ENCODE assay signal across 8 cellular contexts in the genomic region with DNA sequence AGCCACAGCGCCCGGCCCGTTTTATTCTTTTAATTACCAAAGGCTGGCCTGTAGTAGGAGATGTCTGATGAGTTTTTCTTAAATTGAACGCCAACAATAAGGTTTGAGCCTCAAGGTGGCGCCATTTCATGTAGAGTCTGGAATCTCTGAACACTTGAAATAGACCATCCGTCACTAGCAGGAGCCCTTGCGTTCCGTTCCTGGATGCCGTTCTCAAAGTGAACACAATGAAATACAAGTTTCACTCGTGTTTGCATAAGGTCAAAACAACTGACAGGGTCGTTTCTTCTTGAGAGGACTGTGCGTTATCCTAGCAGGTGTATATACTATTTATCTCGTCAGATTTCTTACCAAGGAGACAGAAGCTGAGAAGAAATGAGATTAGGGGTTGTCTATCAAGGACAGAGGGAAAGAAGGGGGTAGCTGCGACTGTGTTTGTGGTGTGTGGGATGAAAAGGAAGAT. TPM values are rescaled to one million over a fixed set of nuclear protein-coding genes. Genes with fewer than 3 reads are reported as not detected.
DNase-seq lines count a peak whose midpoint lies in the region; ATAC-seq lines count a peak whose summit lies in the region.

No MANE protein-coding gene starts in this region.

- no peaks in the 10 kb centered on the region for H3K9me3 ChIP-seq in BLaER1 treated with 17β-estradiol and CSF1 and Interleukin-3, amounts not matched to agents 10 nM and 100 nM (replicated peaks in 1 of 11)

- H3K9ac ChIP-seq in BLaER1 treated with 17β-estradiol and CSF1 and Interleukin-3, amounts not matched to agents 10 nM and 100 nM: no peak overlapping the region

- peak overlapping the region in 9 of 11 experiments; percentile 15 to 81 (median 67); a peak in 12 of 22 replicates for H3K4me2 ChIP-seq in BLaER1 treated with 17β-estradiol and CSF1 and Interleukin-3, amounts not matched to agents 10 nM and 100 nM

- DNase-seq in HPDE6-E6E7 (ENCODE audit: extremely low spot score) (peak; percentile 41), NCI-H774 (lab: John Stamatoyannopoulos, UW) (peak; percentile 79), lung microvascular endothelial cell (ENCODE audit: low read depth in 2 of 2) (peak; percentile 82 to 84)
- DNase-seq in activated CD4-positive, alpha-beta memory T cell treated with anti-CD3 and anti-CD28 coated beads, Interleukin-2, amount 10 ng/mL, durations not matched to agents 7 days and 5 days: peak; percentile 77
- peak; percentile 60 for DNase-seq in effector CD4-positive, alpha-beta T cell
- DNase-seq in stimulated activated CD8-positive, alpha-beta memory T cell treated with anti-CD3 and anti-CD28 coated beads, Interleukin-15, amount 100 ng/mL, for 24 hours (ENCODE audit: low read depth): peak; percentile 48

- no peaks in the 10 kb centered on the region for H3K36me3 Mint-ChIP-seq in activated CD4-positive, alpha-beta memory T cell treated with anti-CD3 and anti-CD28 coated beads, Interleukin-2, amount 10 ng/mL, durations not matched to agents 7 days and 5 days (ENCODE audit: low read depth)

- peaks cover 3% of the 10 kb centered on the region for H3K4me1 Mint-ChIP-seq in activated CD4-positive, alpha-beta memory T cell treated with anti-CD3 and anti-CD28 coated beads, Interleukin-2, amount 10 ng/mL, durations not matched to agents 7 days and 5 days

- no peak overlapping the region for H3K4me3 Mint-ChIP-seq in activated CD4-positive, alpha-beta memory T cell treated with anti-CD3 and anti-CD28 coated beads, Interleukin-2, amount 10 ng/mL, durations not matched to agents 7 days and 5 days

- H3K9me3 Mint-ChIP-seq in activated CD4-positive, alpha-beta memory T cell treated with anti-CD3 and anti-CD28 coated beads, Interleukin-2, amount 10 ng/mL, durations not matched to agents 7 days and 5 days: no peaks in the 10 kb centered on the region

- no peak overlapping the region for H3K27ac Mint-ChIP-seq in activated CD4-positive, alpha-beta memory T cell treated with anti-CD3 and anti-CD28 coated beads, Interleukin-2, amount 10 ng/mL, durations not matched to agents 7 days and 5 days

- H3K36me3 ChIP-seq in BLaER1 treated with 17β-estradiol and CSF1 and Interleukin-3, amounts not matched to agents 10 nM and 100 nM: no peaks in the 10 kb centered on the region

- H3K4me1 ChIP-seq in BLaER1 treated with 17β-estradiol and CSF1 and Interleukin-3, amounts not matched to agents 10 nM and 100 nM: peaks cover 7 to 30% (median 24%) of the 10 kb centered on the region in 10 experiments; a peak in 19 of 20 replicates

- no peak for ATAC-seq in GM19328 (IDR thresholded peaks at IDR 0.05; ENCODE audit: unreplicated experiment)

- H3K4me3 ChIP-seq in BLaER1 treated with 17β-estradiol and CSF1 and Interleukin-3, amounts not matched to agents 10 nM and 100 nM: no peak overlapping the region

- 0 out of 22 replicates have a peak, but pooled peaks cover 0 to 2% (median 0%) of the 10 kb centered on the region in 11 experiments for H4K20me1 ChIP-seq in BLaER1 treated with 17β-estradiol and CSF1 and Interleukin-3, amounts not matched to agents 10 nM and 100 nM

- H3K27me3 ChIP-seq in BLaER1 treated with 17β-estradiol and CSF1 and Interleukin-3, amounts not matched to agents 10 nM and 100 nM: no peaks in the 10 kb centered on the region; a peak in 1 of 22 replicates

- POLR2A ChIA-PET in activated CD4-positive, alpha-beta memory T cell treated with anti-CD3 and anti-CD28 coated beads, Interleukin-2, amount 10 ng/mL, durations not matched to agents 7 days and 5 days (lab: Charles Lee): no interaction called here

- no peak overlapping the region for H3K27ac ChIP-seq in BLaER1 treated with 17β-estradiol and CSF1 and Interleukin-3, amounts not matched to agents 10 nM and 100 nM

- peaks cover 57% of the 10 kb centered on the region for H3K27me3 Mint-ChIP-seq in activated CD4-positive, alpha-beta memory T cell treated with anti-CD3 and anti-CD28 coated beads, Interleukin-2, amount 10 ng/mL, durations not matched to agents 7 days and 5 days

- CTCF ChIA-PET in activated CD4-positive, alpha-beta memory T cell treated with anti-CD3 and anti-CD28 coated beads, Interleukin-2, amount 10 ng/mL, durations not matched to agents 7 days and 5 days (lab: Charles Lee): interaction anchor here (0.7 to 2.1 kb wide), 7 partner anchors 9 to 205 kb away, joined by 3 to 7 read pairs (median 4); no protein-coding TSS in a partner anchor

RNA-seq across cellular contexts. Expression of gene SCGB1D1, which starts 18.7 kb away (rescaled TPM):
- total RNA-seq in activated CD4-positive, alpha-beta memory T cell treated with anti-CD3 and anti-CD28 coated beads, Interleukin-2, amount 10 ng/mL, durations not matched to agents 7 days and 5 days: not detected
- not detected in 2 replicates for total RNA-seq in lung microvascular endothelial cell

RNA-seq across cellular contexts. Expression of gene SCGB2A1, which starts 37.2 kb away (rescaled TPM):
- not detected for total RNA-seq in activated CD4-positive, alpha-beta memory T cell treated with anti-CD3 and anti-CD28 coated beads, Interleukin-2, amount 10 ng/mL, durations not matched to agents 7 days and 5 days
- not detected in 2 replicates for total RNA-seq in lung microvascular endothelial cell

RNA-seq across cellular contexts. Expression of gene INCENP, which starts 47.5 kb away (rescaled TPM):
- total RNA-seq in activated CD4-positive, alpha-beta memory T cell treated with anti-CD3 and anti-CD28 coated beads, Interleukin-2, amount 10 ng/mL, durations not matched to agents 7 days and 5 days: 100 to 1,000 TPM; 156 to 169 TPM
- total RNA-seq in lung microvascular endothelial cell: 9.9 and 14.6 TPM in 2 replicates

Comparison
In these comparisons a context has a peak if more than half of its experiments do, and no peak if none do; other contexts are left out.
1. RNA of gene INCENP, which starts 47.5 kb away (total RNA-seq): 156 to 169 TPM in activated CD4-positive, alpha-beta memory T cell treated with anti-CD3 and anti-CD28 coated beads, Interleukin-2, amount 10 ng/mL, durations not matched to agents 7 days and 5 days; 9.9 to 14.6 TPM in lung microvascular endothelial cell; every median in the first group is over 10 times any median in the second.
2. Peak in every context shown above with its lines, with median percentiles within 50 percentile points of each other: DNase-seq.